10 cellular contexts compared by ENCODE assay signal in the genomic region with DNA sequence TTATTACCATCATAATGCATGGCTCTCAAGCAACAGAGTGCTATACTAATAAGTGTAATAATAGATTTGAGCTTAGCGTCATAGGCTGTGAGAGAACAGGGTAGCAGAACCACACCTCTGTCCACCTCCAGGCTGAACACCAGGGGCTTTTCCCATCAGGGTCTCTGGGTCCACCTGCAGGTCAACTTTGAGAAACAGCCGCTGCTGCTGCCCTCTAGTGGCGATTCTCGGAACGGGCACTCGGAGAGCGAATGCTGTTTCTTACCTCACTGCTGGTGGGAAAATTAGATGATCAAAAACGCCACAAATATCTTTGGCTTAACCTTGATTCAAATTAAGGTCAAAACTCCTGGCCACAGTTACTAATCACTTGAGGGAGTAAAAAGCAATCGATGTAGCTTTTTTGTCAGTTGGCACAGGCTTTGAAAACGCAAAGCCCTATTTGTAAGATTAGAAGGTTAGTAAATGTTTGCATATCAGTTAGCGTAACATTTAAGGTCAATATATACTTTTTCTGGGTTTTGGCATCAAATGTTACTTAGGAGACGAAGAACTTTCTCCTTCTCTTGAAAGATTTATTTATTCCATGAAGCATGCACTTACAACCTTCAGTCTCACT.
DNase-seq lines count a peak whose midpoint lies in the region; ATAC-seq, FAIRE-seq and TF ChIP-seq lines count a peak whose summit lies in the region.
"Had no signal": no experiment of that assay in that cellular context is flagged by ENCODE, and none has a peak within 500 bp of the region (broad histone marks: within the 10 kb centered on the region; RNA-seq: fewer than 3 reads in every experiment).

No MANE protein-coding gene starts in this region.

- ATAC-seq in pancreas (peak in 3 of 4 donors; percentile 63 to 72 (median 67)), GM19023 (IDR thresholded peaks at IDR 0.05; ENCODE audit: unreplicated experiment) (no peak)

- WGBS in H9 (ENCODE audit: extremely low coverage, insufficient read length, low lambda C conversion rate) = no CpG with 5 or more reads among the region's 12 CpGs
- WGBS in pancreas, 2 donors = 2 to 4% methylated on average over 12 of the region's 12 CpGs

- H3K4me2 ChIP-seq in H9 (ENCODE audit: insufficient read depth, insufficient read length, low read length) (no peak overlapping the region), fibroblast of lung (ENCODE audit: extremely low read depth, insufficient read depth, low read length) (no peak overlapping the region)

- peak; percentile 69 for DNase-seq in DMS 273 (lab: John Stamatoyannopoulos, UW; ENCODE audit: unreplicated experiment)
- no peak for DNase-seq in DMS 273 treated with DMSO at 0.1 percent for 48 hours (lab: John Stamatoyannopoulos, UW)
- DNase-seq in H9 = peak; percentile 91
- peak; percentile 8 for DNase-seq in NCI-H345 treated with DMSO at 0.1 percent for 48 hours (lab: John Stamatoyannopoulos, UW; ENCODE audit: unreplicated experiment)
- DNase-seq in activated CD8-positive, alpha-beta memory T cell treated with anti-CD3 and anti-CD28 coated beads, Interleukin-2, amount 50 U/mL, for 4 hours = peak; percentile 62
- no peak for DNase-seq in fibroblast of lung (ENCODE audit: low read depth in 2 of 2)
- peak in 5 of 6 donors; percentile 25 to 92 (median 68) for DNase-seq in pancreas

- H3T11ph ChIP-seq in H9 (ENCODE audit: low read length) = no peak overlapping the region

- H4K91ac ChIP-seq in H9 (ENCODE audit: insufficient read length, low read depth, low read length) = no peak overlapping the region

- H3K4me1 Mint-ChIP-seq in H9 = no peaks in the 10 kb centered on the region; a peak in 1 of 4 replicates

- H3K4me3 Mint-ChIP-seq in H9 = no peak overlapping the region

- H2AFZ ChIP-seq in H9 (ENCODE audit: low read length) (no peak overlapping the region), fibroblast of lung (ENCODE audit: low read length) (no peak overlapping the region)

- no peak overlapping the region for H2BK12ac ChIP-seq in H9 (ENCODE audit: insufficient read length, low read depth, low read length)

- TF ChIP-seq CTCF in H9 (conservative IDR thresholded peaks at IDR 0.05) (peak; percentile 99), fibroblast of lung (conservative IDR thresholded peaks at IDR 0.05 in 1 of 2, IDR thresholded peaks at IDR 0.05 in 1 of 2; ENCODE audit: low read depth in 1 of 2, low read length in 2 of 2) (peak; percentile 44 to 71), pancreas (IDR thresholded peaks at IDR 0.05) (peak; percentile 80 to 90 (median 89))

- H3K18ac ChIP-seq in H9 (ENCODE audit: insufficient read length, low read depth, low read length) = no peak overlapping the region

- no peak overlapping the region for H3K4ac ChIP-seq in H9 (ENCODE audit: low read depth, low read length)

- H3K27ac ChIP-seq in H9 (ENCODE audit: insufficient read length, low read depth, low read length) (no peak overlapping the region), fibroblast of lung (ENCODE audit: insufficient read depth, low read length) (no peak overlapping the region), pancreas (no peak overlapping the region)
- H3K27ac ChIP-seq: epithelial cell of prostate had no signal

- H3K9me3 ChIP-seq in H9 (ENCODE audit: control insufficient read depth, low read depth, low read length) (no peaks in the 10 kb centered on the region), fibroblast of lung (ENCODE audit: control insufficient read depth, insufficient read depth, low read depth, low read length) (no peaks in the 10 kb centered on the region), pancreas (no peaks in the 10 kb centered on the region)

- H4K5ac ChIP-seq in H9 (ENCODE audit: insufficient read length, low read depth, low read length) = no peak overlapping the region

- no peak overlapping the region for H3K23ac ChIP-seq in H9 (ENCODE audit: insufficient read length, low read depth, low read length)

- H2BK20ac ChIP-seq in H9 (ENCODE audit: low read depth, low read length, poor library complexity, severe bottlenecking) = no peak overlapping the region

- no peaks in the 10 kb centered on the region for H3K23me2 ChIP-seq in H9 (ENCODE audit: insufficient read length, low read depth, low read length, poor library complexity, severe bottlenecking)

- no peak overlapping the region for H2BK5ac ChIP-seq in H9 (ENCODE audit: insufficient read length, low read length)

- H3K36me3 ChIP-seq in fibroblast of lung (ENCODE audit: control insufficient read depth, insufficient read depth, low read length) = no peaks in the 10 kb centered on the region
- no peaks in the 10 kb centered on the region for H3K36me3 ChIP-seq in pancreas

- H3K36me3 Mint-ChIP-seq in H9 (ENCODE audit: insufficient read depth in 1 of 3, low read depth in 3 of 3) = no peaks in the 10 kb centered on the region

- H3K9me3 Mint-ChIP-seq in H9 = no peaks in the 10 kb centered on the region

- H3K56ac ChIP-seq in H9 (ENCODE audit: insufficient read length, low read depth, low read length) = no peak overlapping the region

- H3K4me1 ChIP-seq in H9 (ENCODE audit: insufficient read depth, low read length) = no peaks in the 10 kb centered on the region
- H3K4me1 ChIP-seq in fibroblast of lung (ENCODE audit: control insufficient read depth, extremely low read depth, insufficient read depth, low read length) = no peaks in the 10 kb centered on the region
- H3K4me1 ChIP-seq in pancreas = no peaks in the 10 kb centered on the region

- intact Hi-C loops in pancreas (cut with DNase I) = no loop called here

- H3K27me3 ChIP-seq in H9 (ENCODE audit: insufficient read depth, low read length) (no peaks in the 10 kb centered on the region; the same call in 1 of the 2 replicates), fibroblast of lung (ENCODE audit: control insufficient read depth, insufficient read depth, low read length) (no peaks in the 10 kb centered on the region), pancreas (peaks cover 0 to 5% (median 0%) of the 10 kb centered on the region in 4 donors)

- no peak for FAIRE-seq in pancreas (lab: Jason Lieb, UNC)
- FAIRE-seq: A204.1 had no signal

- H2BK15ac ChIP-seq in H9 (ENCODE audit: low read depth, low read length) = no peak overlapping the region

- no peak overlapping the region for H3K14ac ChIP-seq in H9 (ENCODE audit: insufficient read depth, low read length)

- peaks cover 91% of the 10 kb centered on the region for H3K27me3 Mint-ChIP-seq in H9 (ENCODE audit: low read depth)

- no peak overlapping the region for H3K4me3 ChIP-seq in fibroblast of lung (replicated peaks in 1 of 4; ENCODE audit: control extremely low read depth in 1 of 4, insufficient read depth in 1 of 4, low read depth in 3 of 4, low read length in 4 of 4)
- H3K4me3 ChIP-seq in pancreas = no peak overlapping the region

- H4K20me1 ChIP-seq in H9 (ENCODE audit: control insufficient read depth, insufficient read depth, insufficient read length) (no peaks in the 10 kb centered on the region), fibroblast of lung (ENCODE audit: control insufficient read depth, extremely low read depth, insufficient read depth, low read length) (no peaks in the 10 kb centered on the region)

- no peak overlapping the region for H3K27ac Mint-ChIP-seq in H9

- H4K8ac ChIP-seq in H9 (replicated peaks; ENCODE audit: insufficient read length, low read depth, low read length) = no peak overlapping the region

- no peak overlapping the region for H3K9ac ChIP-seq in H9 (ENCODE audit: extremely low read depth, insufficient read length, low read length)
- no peak overlapping the region for H3K9ac ChIP-seq in fibroblast of lung (ENCODE audit: insufficient read depth, low read length)

- no peak overlapping the region for H2BK120ac ChIP-seq in H9 (ENCODE audit: low read depth, low read length, poor library complexity, severe bottlenecking)

- no peak overlapping the region for H2AK5ac ChIP-seq in H9 (ENCODE audit: insufficient read length, low read length)

- H3K79me2 ChIP-seq in H9 (ENCODE audit: insufficient read depth, low read length) = no peaks in the 10 kb centered on the region
- no peaks in the 10 kb centered on the region for H3K79me2 ChIP-seq in fibroblast of lung (ENCODE audit: control insufficient read depth, insufficient read depth, low read length)

- H3K79me1 ChIP-seq in H9 (ENCODE audit: insufficient read depth, low read depth, low read length, poor library complexity, severe bottlenecking) = no peaks in the 10 kb centered on the region

Comparison
In these comparisons a context has a peak if more than half of its experiments do, and no peak if none do; other contexts are left out.
1. DNase-seq: peak in DMS 273 (single experiment), H9 (single experiment), NCI-H345 treated with DMSO at 0.1 percent for 48 hours (single experiment), activated CD8-positive, alpha-beta memory T cell treated with anti-CD3 and anti-CD28 coated beads, Interleukin-2, amount 50 U/mL, for 4 hours (single experiment) and pancreas (5 of 6); none in DMS 273 treated with DMSO at 0.1 percent for 48 hours (single experiment) and fibroblast of lung (0 of 2).
2. Peak in every context shown above with its lines, with median percentiles within 50 percentile points of each other: CTCF ChIP-seq.